29 cellular contexts compared by ENCODE assay signal in the genomic region with DNA sequence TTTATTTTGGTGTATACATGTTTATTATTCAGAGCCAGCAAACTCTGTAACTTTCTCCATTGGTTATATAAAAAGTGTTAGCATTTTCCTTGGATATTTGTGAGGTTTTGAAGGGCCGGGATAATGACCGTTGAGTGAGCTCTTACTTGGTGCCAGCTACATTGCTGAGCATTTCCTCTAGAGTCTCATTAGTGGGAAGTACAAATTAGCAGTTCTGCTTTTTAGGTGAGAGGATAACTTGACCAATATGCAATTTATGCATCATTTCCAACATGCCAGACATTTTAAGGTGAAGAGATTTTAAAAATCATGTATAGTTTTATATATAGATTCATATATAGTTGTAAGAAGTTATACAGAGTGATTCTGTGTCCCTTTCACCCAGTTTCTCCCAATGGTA.
DNase-seq lines count a peak whose midpoint lies in the region; ATAC-seq, FAIRE-seq and TF ChIP-seq lines count a peak whose summit lies in the region.
"Had no signal": no experiment of that assay in that cellular context is flagged by ENCODE, and none has a peak within 500 bp of the region (broad histone marks: within the 10 kb centered on the region; RNA-seq: fewer than 3 reads in every experiment).

No MANE protein-coding gene starts in this region.

- BruUV-seq in mammary epithelial cell (replicated peaks; lab: Mats Ljungman, UMichigan) = no TSS peak
- BruUV-seq in OCI-LY7 (replicated peaks; lab: Mats Ljungman, UMichigan) = no TSS peak
- BruUV-seq in GM12878 (replicated peaks; lab: Mats Ljungman, UMichigan) = no TSS peak

- SMC1A ChIA-PET in GM12878 (lab: Charles Lee; ENCODE audit: uncharacterized antibody, unreplicated experiment) = interaction anchor here (0.6 to 4.9 kb wide), 7 partner anchors 10 to 146 kb away, joined by 3 to 35 read pairs (median 7); a partner anchor contains a TSS

- TF ChIP-seq POLR2A in breast epithelium (IDR thresholded peaks at IDR 0.05) (no peak), GM12878 (IDR thresholded peaks at IDR 0.05; ENCODE audit: low read depth, low read length) (no peak)

- H3K9ac ChIP-seq in mammary epithelial cell (ENCODE audit: insufficient read depth, low read length) = no peak overlapping the region
- H3K9ac ChIP-seq in GM12878 (ENCODE audit: control insufficient read depth, insufficient read depth, low read length) = no peak overlapping the region

- H3K4me2 ChIP-seq in mammary epithelial cell (ENCODE audit: insufficient read depth, low read depth, low read length) (no peak overlapping the region), OCI-LY7 (ENCODE audit: low read length) (peak overlapping the region; percentile 70), GM12878 (ENCODE audit: control insufficient read depth, insufficient read depth) (no peak overlapping the region)
- H3K4me2 ChIP-seq: smooth muscle cell had no signal

- dilution Hi-C loops in mammary epithelial cell (cut with HindIII; ENCODE audit: low sequenced_read_pairs) = no loop called here

- no peak overlapping the region for H2AFZ ChIP-seq in mammary epithelial cell (ENCODE audit: low read depth, low read length)
- H2AFZ ChIP-seq in OCI-LY7 (ENCODE audit: low read length) = peak overlapping the region; percentile 59
- no peak overlapping the region for H2AFZ ChIP-seq in GM12878 (ENCODE audit: control insufficient read depth, low read depth, low read length)

- no peak for FAIRE-seq in GM12878 (lab: Jason Lieb, UNC)
- FAIRE-seq: GM18507, pancreas had no signal

- no peak overlapping the region for H3K4me3 ChIP-seq in mammary epithelial cell (replicated peaks in 1 of 3; ENCODE audit: insufficient read depth in 1 of 3, low read depth in 2 of 3, low read length in 3 of 3)
- no peak overlapping the region for H3K4me3 ChIP-seq in breast epithelium
- peak overlapping the region; percentile 51 for H3K4me3 ChIP-seq in OCI-LY7 (ENCODE audit: low read depth, low read length, poor library complexity, severe bottlenecking)
- no peak overlapping the region for H3K4me3 ChIP-seq in GM12878
- H3K4me3 ChIP-seq: coronary artery, pancreas, right atrium auricular region, smooth muscle cell had no signal

- H3K27me3 ChIP-seq in mammary epithelial cell (ENCODE audit: insufficient read depth, low read length) (no peaks in the 10 kb centered on the region), breast epithelium (no peaks in the 10 kb centered on the region), GM12878 (replicated peaks in 1 of 2; ENCODE audit: control insufficient read depth in 2 of 2, insufficient read depth in 2 of 2, low read length in 1 of 2) (no peaks in the 10 kb centered on the region)
- H3K27me3 ChIP-seq: pancreas, right atrium auricular region had no signal

- H3K4me1 ChIP-seq in mammary epithelial cell (ENCODE audit: insufficient read depth, low read length) (peaks cover 59% of the 10 kb centered on the region), breast epithelium (peaks cover 0 to 12% of the 10 kb centered on the region in 2 donors), OCI-LY7 (ENCODE audit: insufficient read depth, low read length, poor library complexity, severe bottlenecking) (peaks cover 100% of the 10 kb centered on the region), GM12878 (ENCODE audit: control insufficient read depth, insufficient read depth, low read length) (peaks cover 11% of the 10 kb centered on the region)

- H3K9me2 ChIP-seq in OCI-LY7 (ENCODE audit: insufficient read depth, low read length) = no peaks in the 10 kb centered on the region

- H3K36me3 ChIP-seq in mammary epithelial cell (ENCODE audit: insufficient read depth, low read length) (no peaks in the 10 kb centered on the region), breast epithelium (no peaks in the 10 kb centered on the region), OCI-LY7 (ENCODE audit: insufficient read depth, low read length) (no peaks in the 10 kb centered on the region), GM12878 (ENCODE audit: control insufficient read depth in 2 of 2, insufficient read depth in 2 of 2, low read length in 1 of 2) (no peaks in the 10 kb centered on the region)
- H3K36me3 ChIP-seq: pancreas, right atrium auricular region had no signal

- H4K20me1 ChIP-seq in mammary epithelial cell (ENCODE audit: insufficient read depth, low read length) (no peaks in the 10 kb centered on the region), OCI-LY7 (ENCODE audit: insufficient read depth, low read length) (no peaks in the 10 kb centered on the region), GM12878 (ENCODE audit: control insufficient read depth, insufficient read depth) (no peaks in the 10 kb centered on the region)

- DNase-seq in mammary epithelial cell (no peak), breast epithelium (ENCODE audit: low spot score in 2 of 2) (no peak), OCI-LY7 (ENCODE audit: low spot score) (peak; percentile 47), GM12878 (ENCODE audit: low read depth, low spot score) (no peak), left colon (no peak), SW 1271 (lab: John Stamatoyannopoulos, UW) (no peak)
- DNase-seq: activated CD4-positive, alpha-beta T cell treated with anti-CD3 and anti-CD28 coated beads for 48 hours; activated CD8-positive, alpha-beta memory T cell treated with anti-CD3 and anti-CD28 coated beads for 24 hours; activated T-cell treated with anti-CD3 and anti-CD28 coated beads for 4 hours; aorta; CD8-positive, alpha-beta T cell; effector CD8-positive, alpha-beta T cell; H9; hypothalamus; NCI-H1092; NCI-H1694; NCI-H2171; nephron progenitor cell; pancreas; Right ventricle myocardium superior; stimulated activated naive CD4-positive, alpha-beta T cell had no signal

- ATAC-seq in GM12878 (peak; percentile 22; the same call in 1 of the 3 replicates), left colon (no peak), GM19397 (IDR thresholded peaks at IDR 0.05; ENCODE audit: unreplicated experiment) (no peak)
- ATAC-seq: CD8-positive, alpha-beta T cell; Panc1; pancreas; SK-N-SH treated with all-trans-retinoic acid at 6 μM for 48 hours had no signal

- intact Hi-C loops in mammary epithelial cell (cut with micrococcal nuclease) (loop anchor here (10.0 kb wide), 1 partner anchor 91 kb away; no protein-coding TSS in a partner anchor), breast epithelium (cut with DNase I; ENCODE audit: low total_unique reads) (no loop called here), OCI-LY7 (cut with micrococcal nuclease; ENCODE audit: unreplicated experiment) (no loop called here), GM12878 (cut with micrococcal nuclease; ENCODE audit: unreplicated experiment) (no loop called here), left colon (cut with DNase I, micrococcal nuclease) (no loop called here)

- TF ChIP-seq EP300 in GM12878 (IDR thresholded peaks at IDR 0.05; ENCODE audit: borderline replicate concordance in 1 of 2, control insufficient read depth in 1 of 2, low read depth in 2 of 2, low read length in 2 of 2) = no peak

- H3K27ac ChIP-seq in mammary epithelial cell (ENCODE audit: insufficient read depth, low read depth, low read length) (peak overlapping the region; percentile 18), breast epithelium (no peak overlapping the region), OCI-LY7 (ENCODE audit: low read depth, low read length, poor library complexity, severe bottlenecking) (peak overlapping the region; percentile 47), GM12878 (ENCODE audit: control insufficient read depth, insufficient read depth) (no peak overlapping the region)
- H3K27ac ChIP-seq: coronary artery, HL-60, pancreas, right atrium auricular region had no signal

- peaks cover 88% of the 10 kb centered on the region for H3K79me2 ChIP-seq in mammary epithelial cell (ENCODE audit: insufficient read depth, low read length)
- H3K79me2 ChIP-seq in OCI-LY7 (ENCODE audit: insufficient read depth, low read depth, low read length) = peaks cover 100% of the 10 kb centered on the region
- H3K79me2 ChIP-seq in GM12878 (ENCODE audit: control insufficient read depth, insufficient read depth, low read length) = peaks cover 3% of the 10 kb centered on the region; the same call in 1 of the 2 replicates

- in situ Hi-C loops in mammary epithelial cell (cut with MboI; ENCODE audit: low sequenced_read_pairs in 2 of 2) = no loop called here
- in situ Hi-C loops in GM12878 (cut with MboI) = no loop called here

- RAD21 ChIA-PET in GM12878 (lab: Charles Lee; ENCODE audit: unreplicated experiment) = interaction anchor here (0.5 to 0.8 kb wide), 3 partner anchors 28 to 84 kb away, joined by 3 to 4 read pairs (median 3); a partner anchor contains a TSS

- POLR2A ChIA-PET in OCI-LY7 (lab: Charles Lee) (interaction anchor here (0.5 to 10.8 kb wide), 9 partner anchors 10 to 1169 kb away, joined by 3 to 131 read pairs (median 4); no protein-coding TSS in a partner anchor), GM12878 (lab: Charles Lee) (interaction anchor here (2.0 kb wide), 1 partner anchor 10 kb away, joined by 7 read pairs; no protein-coding TSS in a partner anchor)

- no peak for TF ChIP-seq CTCF in mammary epithelial cell (conservative IDR thresholded peaks at IDR 0.05 in 1 of 2, IDR thresholded peaks at IDR 0.05 in 1 of 2; ENCODE audit: extremely low read depth in 1 of 2, insufficient read depth in 1 of 2, low read depth in 1 of 2, low read length in 2 of 2)
- no peak for TF ChIP-seq CTCF in breast epithelium (IDR thresholded peaks at IDR 0.05)
- no peak for TF ChIP-seq CTCF in OCI-LY7 (conservative IDR thresholded peaks at IDR 0.05; ENCODE audit: low read length)
- no peak for TF ChIP-seq CTCF in GM12878 (IDR thresholded peaks at IDR 0.05 in 2 of 3, conservative IDR thresholded peaks at IDR 0.05 in 1 of 3; ENCODE audit: control insufficient read depth in 2 of 3, extremely low read depth in 1 of 3, insufficient read depth in 1 of 3, low read depth in 3 of 3, low read length in 3 of 3)

- no peaks in the 10 kb centered on the region for H3K9me3 ChIP-seq in mammary epithelial cell (replicated peaks; ENCODE audit: insufficient read depth, low read length)
- H3K9me3 ChIP-seq in breast epithelium = no peaks in the 10 kb centered on the region
- H3K9me3 ChIP-seq in OCI-LY7 (ENCODE audit: low read length) = no peaks in the 10 kb centered on the region
- H3K9me3 ChIP-seq in GM12878 (replicated peaks; ENCODE audit: control insufficient read depth, insufficient read depth, low read length) = no peaks in the 10 kb centered on the region
- H3K9me3 ChIP-seq: pancreas, right atrium auricular region had no signal

- CTCF ChIA-PET in mammary epithelial cell (lab: Charles Lee; ENCODE audit: low non-redundant PET) (no interaction called here), OCI-LY7 (lab: Charles Lee; ENCODE audit: unreplicated experiment) (no interaction called here), GM12878 (lab: Yijun Ruan, JAX) (interaction anchor here (1.2 to 3.5 kb wide), 4 partner anchors 10 to 85 kb away, joined by 3 to 10 read pairs (median 8); a partner anchor contains a TSS)

- TF ChIP-seq RAD21 in GM12878 (IDR thresholded peaks at IDR 0.05; ENCODE audit: insufficient read depth, low read depth, low read length) = no peak

- WGBS in mammary epithelial cell (ENCODE audit: low coverage, missing lambda C conversion rate) = 32% methylated on average over 2 of the region's 2 CpGs
- WGBS in GM12878 (ENCODE audit: insufficient coverage, insufficient replicate concordance, low lambda C conversion rate, missing lambda C conversion rate) = 7% methylated on average over 2 of the region's 2 CpGs

TF ChIP-seq in GM12878, 131 proteins besides CTCF, POLR2A, EP300 and RAD21 (continues in another document):
- TF ChIP-seq STAT3 (IDR thresholded peaks at IDR 0.05; ENCODE audit: low read depth, low read length) = no peak
- no peak for TF ChIP-seq HCFC1 (IDR thresholded peaks at IDR 0.05; ENCODE audit: low read length)

Comparison
In these comparisons a context has a peak if more than half of its experiments do, and no peak if none do; other contexts are left out.
1. H3K27ac ChIP-seq: peak in mammary epithelial cell (single experiment) and OCI-LY7 (single experiment); none in breast epithelium (0 of 2) and GM12878 (single experiment).